In the genomic region with DNA sequence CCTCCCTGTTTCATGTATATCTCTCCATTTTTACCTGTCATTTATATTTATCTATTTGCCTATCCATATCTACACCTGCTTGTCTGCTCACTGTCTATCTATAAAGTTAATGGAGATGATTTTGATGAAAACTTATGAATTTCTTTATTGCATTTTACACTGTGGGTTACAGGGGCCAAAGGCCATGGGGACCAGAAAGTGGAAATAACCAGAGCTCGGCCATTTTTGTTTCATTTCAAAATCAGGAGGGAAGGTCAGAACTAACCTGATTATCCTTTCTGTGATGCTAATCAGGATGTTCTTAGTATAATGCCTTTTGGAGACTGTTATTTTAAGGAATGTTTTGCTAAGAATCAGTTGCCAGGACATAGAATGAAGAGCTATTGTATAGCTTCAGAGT, we compare ENCODE assay signal across 20 cellular contexts.
"Had no signal": no experiment of that assay in that cellular context is flagged by ENCODE, and none has a peak within 500 bp of the region (broad histone marks: within the 10 kb centered on the region; RNA-seq: fewer than 3 reads in every experiment).

No MANE protein-coding gene starts in this region.

- H3K27ac Mint-ChIP-seq: activated naive CD8-positive, alpha-beta T cell treated with anti-CD3 and anti-CD28 coated beads, Interleukin-2, amount 10 ng/mL, durations not matched to agents 7 days and 5 days; mesothelial cell of epicardium; T-cell had no signal

- H3K9me3 Mint-ChIP-seq: mesothelial cell of epicardium, T-cell had no signal

- H3K27ac ChIP-seq: brain microvascular endothelial cell, pancreas, SJSA1, thyroid gland, VCaP had no signal

- H3K4me3 Mint-ChIP-seq: activated naive CD8-positive, alpha-beta T cell treated with anti-CD3 and anti-CD28 coated beads, Interleukin-2, amount 10 ng/mL, durations not matched to agents 7 days and 5 days; mesothelial cell of epicardium; T-cell had no signal

- H3K27me3 ChIP-seq: brain microvascular endothelial cell, heart left ventricle, pancreas, SJSA1, thyroid gland had no signal

- H3K4me3 ChIP-seq: heart left ventricle, lung, pancreas, SJSA1, thyroid gland had no signal

- ATAC-seq: heart left ventricle, pancreas, T-cell had no signal

- H3K9me3 ChIP-seq: heart left ventricle, pancreas, SJSA1, thyroid gland had no signal

- H3K27me3 Mint-ChIP-seq: activated naive CD8-positive, alpha-beta T cell treated with anti-CD3 and anti-CD28 coated beads, Interleukin-2, amount 10 ng/mL, durations not matched to agents 7 days and 5 days; T-cell had no signal

- DNase-seq: activated CD4-positive, alpha-beta T cell treated with anti-CD3 and anti-CD28 coated beads for 4 hours; activated CD8-positive, alpha-beta memory T cell treated with anti-CD3 and anti-CD28 coated beads for 24 hours; activated effector memory CD4-positive, alpha-beta T cell treated with anti-CD3 and anti-CD28 coated beads, Interleukin-2, amount 50 U/mL, for 16 hours; activated naive CD8-positive, alpha-beta T cell treated with anti-CD3 and anti-CD28 coated beads, Interleukin-2, amount 10 ng/mL, durations not matched to agents 7 days and 5 days; anterior cingulate cortex; brain microvascular endothelial cell; cerebellar nuclear complex; effector memory CD4-positive, alpha-beta T cell; foreskin melanocyte; heart left ventricle; pancreas; stimulated activated CD4-positive, alpha-beta T cell treated with anti-CD3 and anti-CD28 coated beads, Interleukin-12 subunit alpha, Interleukin-12 subunit beta, amount 100 ng/mL, for 4 hours; stimulated activated CD4-positive, alpha-beta T cell treated with anti-CD3 and anti-CD28 coated beads, Interleukin-2, amount 100 ng/mL, for 24 hours; T-cell; T-helper 9 cell; thyroid gland had no signal

- H3K36me3 ChIP-seq: brain microvascular endothelial cell, heart left ventricle, pancreas, thyroid gland had no signal
